Comparison of ENCODE assay signal across 8 cellular contexts in genomic region chr6:21664263-21665081, GRCh38.
DNase-seq lines count a peak whose midpoint lies in the region; ATAC-seq and FAIRE-seq lines count a peak whose summit lies in the region.

No MANE protein-coding gene starts in this region.

- FAIRE-seq in RCC 7860 (lab: Jason Lieb, UNC), result no peak

- peak overlapping the region; percentile 51 for H3K4me3 Mint-ChIP-seq in activated T-helper 1 cell treated with anti-CD3 and anti-CD28 coated beads, Interleukin-12 subunit alpha, Interleukin-12 subunit beta, Interleukin-2, Interleukin-4 antibody, amounts not matched to agents 30 ng/mL and 10 ng/mL and 1 ng/mL, durations not matched to agents 14 hours and 24 hours and 36 hours

- peak overlapping the region; percentile 98; the same call in 1 of the 2 replicates for H3K4me3 ChIP-seq in iPS DF 6.9 (ENCODE audit: low read length)
- peak overlapping the region; percentile 16 to 49 (median 32) for H3K4me3 ChIP-seq in skin epidermis

- H3K27me3 ChIP-seq in iPS DF 6.9 (ENCODE audit: control insufficient read depth, insufficient read depth, low read length), result no peaks in the 10 kb centered on the region

- intact Hi-C loops in activated T-helper 1 cell treated with anti-CD3 and anti-CD28 coated beads, Interleukin-12 subunit alpha, Interleukin-12 subunit beta, Interleukin-2, Interleukin-4 antibody, amounts not matched to agents 30 ng/mL and 10 ng/mL and 1 ng/mL, durations not matched to agents 14 hours and 24 hours and 36 hours (cut with micrococcal nuclease), result loop anchor here (10.0 kb wide), 1 partner anchor 280 kb away; no protein-coding TSS in a partner anchor

- peaks cover 69% of the 10 kb centered on the region for H3K27me3 Mint-ChIP-seq in activated T-helper 1 cell treated with anti-CD3 and anti-CD28 coated beads, Interleukin-12 subunit alpha, Interleukin-12 subunit beta, Interleukin-2, Interleukin-4 antibody, amounts not matched to agents 30 ng/mL and 10 ng/mL and 1 ng/mL, durations not matched to agents 14 hours and 24 hours and 36 hours (ENCODE audit: insufficient read depth)

- peaks cover 2% of the 10 kb centered on the region for H3K4me1 ChIP-seq in iPS DF 6.9 (ENCODE audit: control insufficient read depth, insufficient read depth, low read length)

- H3K9me3 Mint-ChIP-seq in activated T-helper 1 cell treated with anti-CD3 and anti-CD28 coated beads, Interleukin-12 subunit alpha, Interleukin-12 subunit beta, Interleukin-2, Interleukin-4 antibody, amounts not matched to agents 30 ng/mL and 10 ng/mL and 1 ng/mL, durations not matched to agents 14 hours and 24 hours and 36 hours, result no peaks in the 10 kb centered on the region

- no peak overlapping the region for H3K27ac ChIP-seq in iPS DF 6.9 (ENCODE audit: low read length)
- H3K27ac ChIP-seq in skin epidermis, result peak overlapping the region in 6 of 21 experiments; percentile 5 to 84 (median 48)

- H3K9me3 ChIP-seq in iPS DF 6.9 (ENCODE audit: control insufficient read depth, insufficient read depth, low read length), result no peaks in the 10 kb centered on the region

- no CpG with 5 or more reads among the region's 78 CpGs for WGBS in iPS DF 6.9 (ENCODE audit: insufficient coverage, insufficient read length)

- H3K36me3 ChIP-seq in iPS DF 6.9 (ENCODE audit: control insufficient read depth, insufficient read depth, low read length), result no peaks in the 10 kb centered on the region

- ATAC-seq in HG03469 (IDR thresholded peaks at IDR 0.05; ENCODE audit: unreplicated experiment), result no peak

- H3K4me1 Mint-ChIP-seq in activated T-helper 1 cell treated with anti-CD3 and anti-CD28 coated beads, Interleukin-12 subunit alpha, Interleukin-12 subunit beta, Interleukin-2, Interleukin-4 antibody, amounts not matched to agents 30 ng/mL and 10 ng/mL and 1 ng/mL, durations not matched to agents 14 hours and 24 hours and 36 hours (ENCODE audit: low read depth), result peaks cover 22% of the 10 kb centered on the region

- DNase-seq in activated CD8-positive, alpha-beta memory T cell treated with anti-CD3 and anti-CD28 coated beads, Interleukin-2, amount 50 U/mL, for 48 hours, result peak; percentile 53
- DNase-seq in activated CD8-positive, alpha-beta memory T cell treated with anti-CD3 and anti-CD28 coated beads, Interleukin-2, amount 50 U/mL, for 4 hours, result no peak
- no peak for DNase-seq in activated T-helper 1 cell treated with anti-CD3 and anti-CD28 coated beads, Interleukin-12 subunit alpha, Interleukin-12 subunit beta, Interleukin-2, Interleukin-4 antibody, amounts not matched to agents 30 ng/mL and 10 ng/mL and 1 ng/mL, durations not matched to agents 14 hours and 24 hours and 36 hours (ENCODE audit: low spot score)
- peak; percentile 45 for DNase-seq in iPS DF 6.9 (ENCODE audit: low read depth, low spot score)
- no peak for DNase-seq in GOT3 (lab: John Stamatoyannopoulos, UW)
- no peak for DNase-seq in RCC 7860 (ENCODE audit: low spot score)

- no peaks in the 10 kb centered on the region for H3K36me3 Mint-ChIP-seq in activated T-helper 1 cell treated with anti-CD3 and anti-CD28 coated beads, Interleukin-12 subunit alpha, Interleukin-12 subunit beta, Interleukin-2, Interleukin-4 antibody, amounts not matched to agents 30 ng/mL and 10 ng/mL and 1 ng/mL, durations not matched to agents 14 hours and 24 hours and 36 hours (ENCODE audit: low read depth)

- no peak overlapping the region for H3K27ac Mint-ChIP-seq in activated T-helper 1 cell treated with anti-CD3 and anti-CD28 coated beads, Interleukin-12 subunit alpha, Interleukin-12 subunit beta, Interleukin-2, Interleukin-4 antibody, amounts not matched to agents 30 ng/mL and 10 ng/mL and 1 ng/mL, durations not matched to agents 14 hours and 24 hours and 36 hours

Comparison
In these comparisons a context has a peak if more than half of its experiments do, and no peak if none do; other contexts are left out.
1. DNase-seq: peak in activated CD8-positive, alpha-beta memory T cell treated with anti-CD3 and anti-CD28 coated beads, Interleukin-2, amount 50 U/mL, for 48 hours (single experiment) and iPS DF 6.9 (single experiment); none in activated CD8-positive, alpha-beta memory T cell treated with anti-CD3 and anti-CD28 coated beads, Interleukin-2, amount 50 U/mL, for 4 hours (single experiment), activated T-helper 1 cell treated with anti-CD3 and anti-CD28 coated beads, Interleukin-12 subunit alpha, Interleukin-12 subunit beta, Interleukin-2, Interleukin-4 antibody, amounts not matched to agents 30 ng/mL and 10 ng/mL and 1 ng/mL, durations not matched to agents 14 hours and 24 hours and 36 hours (single experiment), GOT3 (single experiment) and RCC 7860 (single experiment).